Comparison of ENCODE assay signal across 18 cellular contexts in the genomic region with DNA sequence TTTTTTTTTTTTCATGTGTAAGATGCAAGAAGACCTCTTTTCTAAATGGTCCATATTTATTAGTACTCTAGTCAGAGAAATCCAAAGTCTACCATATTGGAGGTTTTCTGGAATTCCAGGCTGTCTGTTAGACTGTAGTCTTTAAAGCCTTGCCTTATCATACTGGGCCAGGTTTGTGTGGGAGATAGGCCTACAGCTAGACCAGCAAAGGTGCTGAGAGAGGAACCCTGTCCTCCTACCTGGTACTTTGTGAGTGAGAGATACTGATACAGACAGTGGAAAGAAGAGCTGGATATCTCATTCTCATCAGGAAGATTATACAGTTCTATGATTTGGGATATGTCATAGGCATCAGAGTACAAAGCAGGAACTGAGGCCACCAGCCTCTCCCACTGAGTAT. TPM values are rescaled to one million over a fixed set of nuclear protein-coding genes. Genes with fewer than 3 reads are reported as not detected.
DNase-seq lines count a peak whose midpoint lies in the region; ATAC-seq and TF ChIP-seq lines count a peak whose summit lies in the region.
"Had no signal": no experiment of that assay in that cellular context is flagged by ENCODE, and none has a peak within 500 bp of the region (broad histone marks: within the 10 kb centered on the region; RNA-seq: fewer than 3 reads in every experiment).

No MANE protein-coding gene starts in this region.

- H4K20me1 ChIP-seq in HCT116 (ENCODE audit: insufficient read depth) = no peaks in the 10 kb centered on the region
- H4K20me1 ChIP-seq in neural progenitor cell (ENCODE audit: low read depth) = peaks cover 7% of the 10 kb centered on the region
- H4K20me1 ChIP-seq in osteoblast (ENCODE audit: insufficient read depth, low read length) = peaks cover 15% of the 10 kb centered on the region

- no peak overlapping the region for H3K4me3 ChIP-seq in CD4-positive, CD25-positive, alpha-beta regulatory T cell (ENCODE audit: low read depth, low read length)
- H3K4me3 ChIP-seq in HCT116 (replicated peaks in 1 of 2; ENCODE audit: low read depth in 1 of 2, low read length in 2 of 2) (no peak overlapping the region), neural progenitor cell (no peak overlapping the region), osteoblast (ENCODE audit: insufficient read depth, low read length) (no peak overlapping the region)

- no peak overlapping the region for H2AFZ ChIP-seq in HCT116 (ENCODE audit: low read depth, low read length, poor library complexity, severe bottlenecking)
- H2AFZ ChIP-seq in neural progenitor cell (replicated peaks) = no peak overlapping the region
- H2AFZ ChIP-seq in osteoblast (ENCODE audit: low read length) = no peak overlapping the region

- peaks cover 62% of the 10 kb centered on the region for H3K79me2 ChIP-seq in HCT116 (ENCODE audit: insufficient read depth, low read length)
- H3K79me2 ChIP-seq in neural progenitor cell (ENCODE audit: low read depth) = peaks cover 55% of the 10 kb centered on the region
- H3K79me2 ChIP-seq in osteoblast (ENCODE audit: insufficient read depth, low read length) = peaks cover 66% of the 10 kb centered on the region

- intact Hi-C loops in HCT116 (cut with micrococcal nuclease) = no loop called here

- CTCF ChIA-PET in HCT116 (lab: Charles Lee) = interaction anchor here (1.8 kb wide), 1 partner anchor 12 kb away, joined by 4 read pairs; no protein-coding TSS in a partner anchor

- peaks cover 13% of the 10 kb centered on the region for H3F3A ChIP-seq in neural progenitor cell (ENCODE audit: low read depth)

- H3K27ac Mint-ChIP-seq in CD4-positive, CD25-positive, alpha-beta regulatory T cell = peak overlapping the region in 2 of 3 donors; percentile 25 to 73
- H3K27ac Mint-ChIP-seq in brain (peak overlapping the region in 3 of 5 experiments; percentile 9 to 53 (median 24)), neural progenitor cell (no peak overlapping the region)

- no peaks in the 10 kb centered on the region for H3K9me3 ChIP-seq in CD4-positive, CD25-positive, alpha-beta regulatory T cell (ENCODE audit: control insufficient read depth in 2 of 2, low read length in 2 of 2)
- H3K9me3 ChIP-seq in HCT116 (ENCODE audit: control insufficient read depth in 1 of 2, insufficient read depth in 1 of 2, low read depth in 1 of 2, low read length in 2 of 2) (no peaks in the 10 kb centered on the region), neural progenitor cell (ENCODE audit: low read depth) (no peaks in the 10 kb centered on the region), osteoblast (ENCODE audit: low read depth, low read length) (no peaks in the 10 kb centered on the region)
- H3K9me3 ChIP-seq: BE2C had no signal

- no peak overlapping the region for H3K9ac ChIP-seq in HCT116 (ENCODE audit: low read length)
- no peak overlapping the region for H3K9ac ChIP-seq in neural progenitor cell

- no peak for TF ChIP-seq RAD21 in HCT116 (IDR thresholded peaks at IDR 0.05; ENCODE audit: low read depth)

- peaks cover 16% of the 10 kb centered on the region for H3K36me3 Mint-ChIP-seq in CD4-positive, CD25-positive, alpha-beta regulatory T cell
- H3K36me3 Mint-ChIP-seq in brain = peaks cover 67% of the 10 kb centered on the region
- H3K36me3 Mint-ChIP-seq in neural progenitor cell = peaks cover 19% of the 10 kb centered on the region

- peaks cover 20% of the 10 kb centered on the region for H3K36me3 ChIP-seq in CD4-positive, CD25-positive, alpha-beta regulatory T cell (ENCODE audit: control insufficient read depth, insufficient read depth, low read length)
- peaks cover 0 to 5% of the 10 kb centered on the region in 2 experiments; a peak in 2 of 4 replicates for H3K36me3 ChIP-seq in HCT116 (ENCODE audit: control insufficient read depth in 1 of 2, insufficient read depth in 2 of 2, low read length in 2 of 2)
- no peaks in the 10 kb centered on the region for H3K36me3 ChIP-seq in neural progenitor cell
- H3K36me3 ChIP-seq in osteoblast (ENCODE audit: insufficient read depth, low read length) = peaks cover 10% of the 10 kb centered on the region
- H3K36me3 ChIP-seq: BE2C had no signal

- peaks cover 13 to 52% (median 31%) of the 10 kb centered on the region in 4 donors for H3K4me1 Mint-ChIP-seq in CD4-positive, CD25-positive, alpha-beta regulatory T cell
- H3K4me1 Mint-ChIP-seq in brain = peaks cover 22% of the 10 kb centered on the region
- H3K4me1 Mint-ChIP-seq in neural progenitor cell = peaks cover 3% of the 10 kb centered on the region

- POLR2A ChIA-PET in HCT116 (lab: Charles Lee) = no interaction called here

- no peak for TF ChIP-seq POLR2A in HCT116 (IDR thresholded peaks at IDR 0.05; ENCODE audit: borderline replicate concordance, extremely low read depth, insufficient read depth, insufficient read length)

- H3K4me1 ChIP-seq in CD4-positive, CD25-positive, alpha-beta regulatory T cell (ENCODE audit: control insufficient read depth, insufficient read depth, low read length, poor library complexity, severe bottlenecking) = no peaks in the 10 kb centered on the region
- H3K4me1 ChIP-seq in HCT116 (ENCODE audit: control insufficient read depth in 1 of 2, insufficient read depth in 2 of 2, low read length in 2 of 2) (no peaks in the 10 kb centered on the region), neural progenitor cell (no peaks in the 10 kb centered on the region), osteoblast (ENCODE audit: insufficient read depth, low read length) (no peaks in the 10 kb centered on the region)
- H3K4me1 ChIP-seq: BE2C had no signal

- H3K4me2 ChIP-seq in HCT116 (ENCODE audit: low read length) (no peak overlapping the region), neural progenitor cell (no peak overlapping the region), osteoblast (ENCODE audit: insufficient read depth, low read length) (no peak overlapping the region)

- no peak overlapping the region for H3K27ac ChIP-seq in CD4-positive, CD25-positive, alpha-beta regulatory T cell (ENCODE audit: insufficient read depth, low read length, poor library complexity, severe bottlenecking)
- H3K27ac ChIP-seq in HCT116 (ENCODE audit: low read depth, low read length) (no peak overlapping the region), neural progenitor cell (no peak overlapping the region), osteoblast (ENCODE audit: low read depth, low read length) (no peak overlapping the region)

- ATAC-seq in CD4-positive, CD25-positive, alpha-beta regulatory T cell (ENCODE audit: low read depth in 2 of 2) = no peak
- ATAC-seq in HCT116 (no peak), GM21717 (IDR thresholded peaks at IDR 0.05; ENCODE audit: unreplicated experiment) (no peak)

- no peaks in the 10 kb centered on the region for H3K9me2 ChIP-seq in HCT116 (ENCODE audit: insufficient read depth)

- TSS peak; percentile 26 for BruUV-seq in HCT116 (replicated peaks; lab: Mats Ljungman, UMichigan)

- H3K27me3 ChIP-seq in CD4-positive, CD25-positive, alpha-beta regulatory T cell (ENCODE audit: control insufficient read depth, insufficient read depth, low read length) = no peaks in the 10 kb centered on the region
- H3K27me3 ChIP-seq in HCT116 (ENCODE audit: insufficient read depth, low read length) = no peaks in the 10 kb centered on the region
- no peaks in the 10 kb centered on the region for H3K27me3 ChIP-seq in neural progenitor cell
- H3K27me3 ChIP-seq in osteoblast (ENCODE audit: insufficient read depth, low read length) = no peaks in the 10 kb centered on the region
- H3K27me3 ChIP-seq: BE2C had no signal

- H3K4me3 Mint-ChIP-seq in CD4-positive, CD25-positive, alpha-beta regulatory T cell = no peak overlapping the region
- H3K4me3 Mint-ChIP-seq in brain = no peak overlapping the region
- peak overlapping the region; percentile 25 for H3K4me3 Mint-ChIP-seq in neural progenitor cell

- no peaks in the 10 kb centered on the region for H3K27me3 Mint-ChIP-seq in CD4-positive, CD25-positive, alpha-beta regulatory T cell
- H3K27me3 Mint-ChIP-seq in brain (no peaks in the 10 kb centered on the region), neural progenitor cell (ENCODE audit: insufficient read depth, low read depth) (peaks cover 4% of the 10 kb centered on the region)

- DNase-seq in CD4-positive, CD25-positive, alpha-beta regulatory T cell = no peak
- DNase-seq in HCT116 (ENCODE audit: low read depth, low spot score) (no peak), neural progenitor cell (ENCODE audit: low spot score) (no peak), DMS79 (lab: John Stamatoyannopoulos, UW) (no peak), SHP77 treated with DMSO at 0.1 percent for 48 hours (lab: John Stamatoyannopoulos, UW) (no peak), osteoblast (ENCODE audit: insufficient read length, low spot score, missing footprints) (no peak)
- DNase-seq: BE2C; DMS79 treated with DMSO at 0.1 percent for 48 hours; KBM-7; MV-4-11; NCI-H187; NCI-H2107; NCI-H510A; NCI-H748 treated with DMSO at 0.1 percent for 48 hours; NK-92 treated with Interleukin-12 subunit alpha and Interleukin-12 subunit beta, amount 100 ng/mL, for 24 hours; RPMI8226 had no signal

- H3K9me3 Mint-ChIP-seq in CD4-positive, CD25-positive, alpha-beta regulatory T cell = no peaks in the 10 kb centered on the region
- H3K9me3 Mint-ChIP-seq in brain (no peaks in the 10 kb centered on the region), neural progenitor cell (no peaks in the 10 kb centered on the region)

- RAD21 ChIA-PET in HCT116 (lab: Charles Lee; ENCODE audit: low non-redundant PET in 1 of 2, low total read pairs in 2 of 2, uncharacterized antibody in 2 of 2, unreplicated experiment in 2 of 2) = no interaction called here

- TF ChIP-seq CTCF in HCT116 (IDR thresholded peaks at IDR 0.05 in 2 of 3, conservative IDR thresholded peaks at IDR 0.05 in 1 of 3; ENCODE audit: borderline replicate concordance in 1 of 3, insufficient read depth in 1 of 3, low read depth in 2 of 3, low read length in 2 of 3) = no peak
- TF ChIP-seq CTCF in brain (conservative IDR thresholded peaks at IDR 0.05) = no peak
- TF ChIP-seq CTCF in neural progenitor cell (IDR thresholded peaks at IDR 0.05) = no peak
- no peak for TF ChIP-seq CTCF in osteoblast (IDR thresholded peaks at IDR 0.05; ENCODE audit: extremely low read depth, low read depth, low read length)

TF ChIP-seq in HCT116, 20 proteins besides CTCF, POLR2A, EP300 and RAD21 (continues in another document):
- TF ChIP-seq SRF (IDR thresholded peaks at IDR 0.05; ENCODE audit: low read depth) (no peak), CBX3 (IDR thresholded peaks at IDR 0.05; ENCODE audit: low read depth) (no peak), SIN3A (IDR thresholded peaks at IDR 0.05; ENCODE audit: low read depth) (no peak), EGR1 (IDR thresholded peaks at IDR 0.05; ENCODE audit: low read depth) (no peak), EZH2phosphoT487 (IDR thresholded peaks at IDR 0.05; ENCODE audit: borderline replicate concordance) (no peak), FOSL1 (IDR thresholded peaks at IDR 0.05; ENCODE audit: low read depth) (no peak), JUND (IDR thresholded peaks at IDR 0.05) (no peak)

RNA-seq across cellular contexts. Expression of gene RHOT1, which starts 8.1 kb away (rescaled TPM):
- 22.9 TPM for total RNA-seq in CD4-positive, CD25-positive, alpha-beta regulatory T cell
- polyA plus RNA-seq in CD4-positive, CD25-positive, alpha-beta regulatory T cell = 10 to 100 TPM; 22.2 to 28.7 (median 27.6) TPM
- total RNA-seq in HCT116 (2021; ENCODE audit: unreplicated experiment) (33.3 TPM), neural progenitor cell (ENCODE audit: low replicate concordance) (43.7 and 76.4 TPM in 2 replicates), osteoblast (46.0 and 47.0 TPM in 2 replicates)
- 16.2 and 18.5 TPM in 2 replicates for polyA plus RNA-seq in HCT116 (2012)
- polyA plus RNA-seq in brain (ENCODE audit: insufficient read depth, low read depth, low replicate concordance) = 29.4 TPM
